ENCODE assay signal across 1 cellular context in the genomic region with DNA sequence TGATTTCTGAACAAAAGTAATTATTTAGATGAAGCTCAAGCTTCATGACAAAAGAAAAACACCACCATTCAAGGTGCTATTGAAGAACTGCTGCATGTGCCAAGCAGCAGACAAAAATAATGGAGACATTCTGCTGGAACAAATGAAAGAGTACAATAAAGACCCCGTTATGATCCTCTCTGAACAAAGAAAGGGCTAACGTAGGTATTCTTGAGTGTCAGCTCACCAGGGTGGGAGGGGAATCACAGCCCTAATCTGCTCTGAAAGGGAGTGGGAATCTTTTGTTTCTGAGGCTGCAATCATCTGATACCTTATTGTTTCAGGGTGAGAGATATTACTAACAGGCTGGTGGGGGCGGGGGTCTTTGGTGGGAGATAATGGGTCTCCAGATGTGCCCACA.
A peak's percentile ranks its signal among the peaks of the same experiment; 100 is the strongest.
TF ChIP-seq lines count a peak whose summit lies in the region.

No MANE protein-coding gene starts in this region.

TF ChIP-seq in HepG2, 621 proteins besides CTCF, POLR2A, EP300 and RAD21:
- TF ChIP-seq RBM22 (optimal IDR thresholded peaks at IDR 0.05; ENCODE audit: low read length) (peak; percentile 61), ZNF12 (CRISPR knock-in tag; IDR thresholded peaks at IDR 0.05) (peak; percentile 94), ZNF337 (CRISPR knock-in tag; IDR thresholded peaks at IDR 0.05; ENCODE audit: borderline replicate concordance, low read depth) (no peak), POGZ (CRISPR knock-in tag; IDR thresholded peaks at IDR 0.05) (no peak)
- TF ChIP-seq, protein P1, sequence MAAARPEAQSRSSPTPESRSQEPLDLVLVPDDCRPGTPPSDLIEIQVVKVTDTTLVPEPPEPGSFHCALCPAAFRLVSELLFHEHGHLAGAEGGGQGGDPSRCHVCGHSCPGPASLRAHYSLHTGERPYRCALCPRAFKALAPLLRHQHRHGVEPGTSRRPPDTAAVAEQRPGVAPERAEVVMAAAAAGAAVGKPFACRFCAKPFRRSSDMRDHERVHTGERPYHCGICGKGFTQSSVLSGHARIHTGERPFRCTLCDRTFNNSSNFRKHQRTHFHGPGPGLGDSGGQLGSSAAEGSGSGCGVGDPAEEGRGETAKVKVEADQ (CRISPR knock-in tag; IDR thresholded peaks at IDR 0.05; ENCODE audit: borderline replicate concordance): no peak
